In genomic region chr11:75140269-75141138, GRCh38 we compare ENCODE assay signal across 9 cellular contexts. TPM values are rescaled to one million over a fixed set of nuclear protein-coding genes. Genes with fewer than 3 reads are reported as not detected.
DNase-seq lines count a peak whose midpoint lies in the region; TF ChIP-seq lines count a peak whose summit lies in the region.
"Had no signal": no experiment of that assay in that cellular context is flagged by ENCODE, and none has a peak within 500 bp of the region (broad histone marks: within the 10 kb centered on the region; RNA-seq: fewer than 3 reads in every experiment).

No MANE protein-coding gene starts in this region.

- no peak overlapping the region for H2BK5ac ChIP-seq in mesendoderm (ENCODE audit: low read length)

- H2BK120ac ChIP-seq in mesendoderm (ENCODE audit: low read depth, low read length): no peak overlapping the region

- no peak overlapping the region for H3K23ac ChIP-seq in mesendoderm (ENCODE audit: low read length)

- H3K27me3 ChIP-seq in dorsolateral prefrontal cortex (peaks cover 0 to 12% (median 0%) of the 10 kb centered on the region in 45 donors), mesendoderm (ENCODE audit: insufficient read depth, low read length, poor library complexity) (no peaks in the 10 kb centered on the region)

- H3K79me2 ChIP-seq in mesendoderm (ENCODE audit: control insufficient read depth, insufficient read depth, low read length): no peaks in the 10 kb centered on the region

- no peaks in the 10 kb centered on the region for H3K36me3 ChIP-seq in mesendoderm (ENCODE audit: control insufficient read depth, insufficient read depth, low read length)

- H3K9ac ChIP-seq in mesendoderm (ENCODE audit: low read length): no peak overlapping the region

- DNase-seq in NCI-H2227 (lab: John Stamatoyannopoulos, UW; ENCODE audit: unreplicated experiment) (peak; percentile 23), NCI-H2227 treated with DMSO at 0.1 percent for 48 hours (lab: John Stamatoyannopoulos, UW) (no peak), LNCaP clone FGC (ENCODE audit: low read depth) (no peak), dorsolateral prefrontal cortex (peak in 8 of 10 donors; percentile 46 to 78 (median 60)), mesendoderm (peak; percentile 69), NCI-H1105 treated with DMSO at 0.1 percent for 48 hours (lab: John Stamatoyannopoulos, UW) (no peak)
- peak; percentile 67 to 70 for DNase-seq in activated CD4-positive, alpha-beta T cell treated with anti-CD3 and anti-CD28 coated beads, Interleukin-2, amount 50 U/mL, for 24 hours (ENCODE audit: low read depth in 1 of 2, low spot score in 1 of 2)
- DNase-seq in stimulated activated CD8-positive, alpha-beta memory T cell treated with anti-CD3 and anti-CD28 coated beads, Interleukin-4, amount 100 ng/mL, for 1 hour (ENCODE audit: low read depth in 2 of 2, low spot score in 1 of 2): peak; percentile 61 to 69

- H3K56ac ChIP-seq in mesendoderm (ENCODE audit: low read length): no peak overlapping the region

- no peaks in the 10 kb centered on the region for H3K79me1 ChIP-seq in mesendoderm (ENCODE audit: low read length)

- H3K4me3 ChIP-seq in LNCaP clone FGC (ENCODE audit: low read depth, low read length) (no peak overlapping the region), dorsolateral prefrontal cortex (no peak overlapping the region), mesendoderm (ENCODE audit: low read length) (no peak overlapping the region)

- no peaks in the 10 kb centered on the region for H3K4me1 ChIP-seq in mesendoderm (ENCODE audit: control insufficient read depth, low read depth, low read length)

- H4K8ac ChIP-seq in mesendoderm (ENCODE audit: low read depth, low read length): no peak overlapping the region

- H2BK15ac ChIP-seq in mesendoderm (replicated peaks; ENCODE audit: low read depth): no peak overlapping the region

- WGBS in mesendoderm (ENCODE audit: extremely low coverage, insufficient coverage, low lambda C conversion rate): no CpG with 5 or more reads among the region's 22 CpGs

- no peak overlapping the region for H3K4ac ChIP-seq in mesendoderm (ENCODE audit: low read depth, low read length)

- intact Hi-C loops in dorsolateral prefrontal cortex (cut with DNase I): loop anchor here (5.0 kb wide), 3 partner anchors 67 to 213 kb away; no protein-coding TSS in a partner anchor

- H2AK5ac ChIP-seq in mesendoderm (ENCODE audit: low read length): no peak overlapping the region

- H3K27ac ChIP-seq in dorsolateral prefrontal cortex (no peak overlapping the region), mesendoderm (ENCODE audit: low read depth, low read length) (no peak overlapping the region)

- no peak overlapping the region for H3K4me2 ChIP-seq in mesendoderm (ENCODE audit: low read length)

- H3K18ac ChIP-seq in mesendoderm (ENCODE audit: low read length): no peak overlapping the region

- H4K5ac ChIP-seq in mesendoderm (ENCODE audit: low read length): no peak overlapping the region

- TF ChIP-seq CTCF in LNCaP clone FGC (IDR thresholded peaks at IDR 0.05; ENCODE audit: control insufficient read depth, extremely low read depth, insufficient read depth): peak; percentile 96
- peak; percentile 58 to 96 (median 90) for TF ChIP-seq CTCF in dorsolateral prefrontal cortex (IDR thresholded peaks at IDR 0.05 in 54 of 56, conservative IDR thresholded peaks at IDR 0.05 in 2 of 56; ENCODE audit: low read depth in 1 of 56, partially characterized antibody in 56 of 56)

RNA-seq across cellular contexts. Expression of gene SLCO2B1, which starts 10.4 kb away (rescaled TPM):
- total RNA-seq in dorsolateral prefrontal cortex: 100 to 1,000 TPM in 26 of 120 experiments, 10 to 100 TPM in 94; 29.6 to 176 (median 79.8) TPM
- polyA plus RNA-seq in mesendoderm (2013, experiment 1 of 2): 0.01 TPM
- not detected for polyA plus RNA-seq in mesendoderm (2013, experiment 2 of 2)
- total RNA-seq: mononuclear cell had no signal

RNA-seq across cellular contexts. Expression of gene OR2AT4, which starts 43.8 kb away (rescaled TPM):
- total RNA-seq in dorsolateral prefrontal cortex: under 1 TPM in 11 of 120 experiments, not detected in 109; 0.06 to 0.32 (median 0.09) TPM
- polyA plus RNA-seq in mesendoderm (2013, experiment 1 of 2): not detected
- polyA plus RNA-seq in mesendoderm (2013, experiment 2 of 2): not detected
- total RNA-seq: mononuclear cell had no signal

Comparison
In these comparisons a context has a peak if more than half of its experiments do, and no peak if none do; other contexts are left out.
1. DNase-seq: peak in NCI-H2227 (single experiment), activated CD4-positive, alpha-beta T cell treated with anti-CD3 and anti-CD28 coated beads, Interleukin-2, amount 50 U/mL, for 24 hours (2 of 2), dorsolateral prefrontal cortex (8 of 10), mesendoderm (single experiment) and stimulated activated CD8-positive, alpha-beta memory T cell treated with anti-CD3 and anti-CD28 coated beads, Interleukin-4, amount 100 ng/mL, for 1 hour (2 of 2); none in NCI-H2227 treated with DMSO at 0.1 percent for 48 hours (single experiment), LNCaP clone FGC (single experiment) and NCI-H1105 treated with DMSO at 0.1 percent for 48 hours (single experiment).